ENCODE assay signal across 9 cellular contexts in the genomic region with DNA sequence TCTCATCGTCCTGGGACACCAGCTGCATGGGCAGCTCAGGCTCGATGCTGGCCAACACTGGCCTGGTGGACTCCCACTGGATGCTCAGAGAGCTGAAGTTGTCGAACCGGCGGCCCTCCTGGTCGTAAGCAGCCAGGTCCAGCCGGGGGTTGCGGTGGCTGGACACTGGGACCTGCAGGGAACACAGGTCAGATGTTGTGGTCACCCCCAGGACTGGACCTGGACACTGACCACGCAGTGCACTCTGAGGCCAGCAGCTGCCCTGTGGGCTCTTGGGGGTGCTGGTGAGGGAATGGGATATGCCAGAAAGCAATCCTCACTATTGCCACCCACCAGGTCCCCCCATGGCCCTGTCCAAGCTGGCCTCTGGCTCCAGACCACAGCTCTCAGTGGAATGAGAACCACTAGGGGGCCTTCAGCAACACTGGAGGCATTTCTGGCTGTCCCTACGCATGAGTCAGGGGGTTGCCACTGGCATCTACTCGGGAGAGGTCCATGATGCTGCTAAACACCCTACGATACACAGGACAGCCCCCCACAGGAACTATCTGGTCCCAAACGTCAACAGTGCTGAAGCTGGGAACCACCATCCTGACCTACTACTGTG.
DNase-seq lines count a peak whose midpoint lies in the region; ATAC-seq and TF ChIP-seq lines count a peak whose summit lies in the region.
"Had no signal": no experiment of that assay in that cellular context is flagged by ENCODE, and none has a peak within 500 bp of the region (broad histone marks: within the 10 kb centered on the region; RNA-seq: fewer than 3 reads in every experiment).

No MANE protein-coding gene starts in this region.

- H3K27me3 ChIP-seq in osteoblast (ENCODE audit: insufficient read depth, low read length) (peaks cover 7% of the 10 kb centered on the region), testis (no peaks in the 10 kb centered on the region)

- peak overlapping the region; percentile 56 for H3K27ac Mint-ChIP-seq in activated CD4-positive, alpha-beta T cell treated with anti-CD3 and anti-CD28 coated beads for 36 hours
- H3K27ac Mint-ChIP-seq in activated CD4-positive, alpha-beta T cell treated with anti-CD3 and anti-CD28 coated beads, Interleukin-2, amount 10 ng/mL, durations not matched to agents 7 days and 5 days, result no peak overlapping the region
- no peak overlapping the region for H3K27ac Mint-ChIP-seq in chondrocyte (ENCODE audit: unreplicated experiment)

- H3K36me3 Mint-ChIP-seq in activated CD4-positive, alpha-beta T cell treated with anti-CD3 and anti-CD28 coated beads for 36 hours (ENCODE audit: low read depth), result peaks cover 77% of the 10 kb centered on the region
- peaks cover 81% of the 10 kb centered on the region for H3K36me3 Mint-ChIP-seq in activated CD4-positive, alpha-beta T cell treated with anti-CD3 and anti-CD28 coated beads, Interleukin-2, amount 10 ng/mL, durations not matched to agents 7 days and 5 days (ENCODE audit: low read depth)
- H3K36me3 Mint-ChIP-seq in chondrocyte (ENCODE audit: low read depth), result no peaks in the 10 kb centered on the region

- peaks cover 8% of the 10 kb centered on the region for H3K4me1 ChIP-seq in osteoblast (ENCODE audit: insufficient read depth, low read length)
- H3K4me1 ChIP-seq in testis, result no peaks in the 10 kb centered on the region

- intact Hi-C loops in activated CD4-positive, alpha-beta T cell treated with anti-CD3 and anti-CD28 coated beads for 36 hours (cut with DNase I, micrococcal nuclease), result no loop called here
- intact Hi-C loops in testis (cut with DNase I; ENCODE audit: low total_unique reads), result no loop called here

- CTCF ChIA-PET in activated CD4-positive, alpha-beta T cell treated with anti-CD3 and anti-CD28 coated beads for 36 hours (lab: Charles Lee), result interaction anchor here (0.6 to 1.0 kb wide), 3 partner anchors 98 to 535 kb away, joined by 3 read pairs; no protein-coding TSS in a partner anchor
- CTCF ChIA-PET in activated CD4-positive, alpha-beta T cell treated with anti-CD3 and anti-CD28 coated beads, Interleukin-2, amount 10 ng/mL, durations not matched to agents 7 days and 5 days (lab: Charles Lee), result interaction anchor here (0.7 to 3.6 kb wide), 7 partner anchors 9 to 98 kb away, joined by 3 to 27 read pairs (median 7); no protein-coding TSS in a partner anchor

- H3K4me3 ChIP-seq in osteoblast (ENCODE audit: insufficient read depth, low read length) (no peak overlapping the region), testis (no peak overlapping the region)

- H3K4me3 Mint-ChIP-seq in activated CD4-positive, alpha-beta T cell treated with anti-CD3 and anti-CD28 coated beads for 36 hours, result no peak overlapping the region
- no peak overlapping the region for H3K4me3 Mint-ChIP-seq in activated CD4-positive, alpha-beta T cell treated with anti-CD3 and anti-CD28 coated beads, Interleukin-2, amount 10 ng/mL, durations not matched to agents 7 days and 5 days
- no peak overlapping the region for H3K4me3 Mint-ChIP-seq in chondrocyte (ENCODE audit: unreplicated experiment)

- TF ChIP-seq POLR2A in testis (IDR thresholded peaks at IDR 0.05), result no peak

- H3K4me2 ChIP-seq in osteoblast (ENCODE audit: insufficient read depth, low read length), result no peak overlapping the region

- ATAC-seq in activated CD4-positive, alpha-beta T cell treated with anti-CD3 and anti-CD28 coated beads for 36 hours, result no peak
- ATAC-seq in HG03280 (IDR thresholded peaks at IDR 0.05; ENCODE audit: unreplicated experiment) (no peak), GM21786 (IDR thresholded peaks at IDR 0.05; ENCODE audit: unreplicated experiment) (no peak)

- no peaks in the 10 kb centered on the region for H3K9me3 ChIP-seq in osteoblast (ENCODE audit: low read depth, low read length)
- H3K9me3 ChIP-seq in testis, result no peaks in the 10 kb centered on the region

- H3K27ac ChIP-seq in osteoblast (ENCODE audit: low read depth, low read length) (no peak overlapping the region), testis (no peak overlapping the region)

- DNase-seq in activated CD4-positive, alpha-beta T cell treated with anti-CD3 and anti-CD28 coated beads for 36 hours, result no peak
- no peak for DNase-seq in activated CD4-positive, alpha-beta T cell treated with anti-CD3 and anti-CD28 coated beads, Interleukin-2, amount 10 ng/mL, durations not matched to agents 7 days and 5 days
- DNase-seq in M059J (ENCODE audit: low read depth), result peak; percentile 45
- no peak for DNase-seq in chondrocyte (ENCODE audit: low spot score)
- DNase-seq in osteoblast (ENCODE audit: insufficient read length, low spot score, missing footprints), result peak; percentile 94
- no peak for DNase-seq in testis
- DNase-seq: stimulated activated CD4-positive, alpha-beta T cell treated with anti-CD3 and anti-CD28 coated beads, Interleukin-12 subunit alpha, Interleukin-12 subunit beta, amount 100 ng/mL, for 4 hours had no signal

- POLR2A ChIA-PET in activated CD4-positive, alpha-beta T cell treated with anti-CD3 and anti-CD28 coated beads for 36 hours (lab: Charles Lee), result no interaction called here
- POLR2A ChIA-PET in activated CD4-positive, alpha-beta T cell treated with anti-CD3 and anti-CD28 coated beads, Interleukin-2, amount 10 ng/mL, durations not matched to agents 7 days and 5 days (lab: Charles Lee), result no interaction called here

- no peaks in the 10 kb centered on the region for H3K36me3 ChIP-seq in osteoblast (ENCODE audit: insufficient read depth, low read length)
- H3K36me3 ChIP-seq in testis (ENCODE audit: low read depth, missing control alignments), result no peaks in the 10 kb centered on the region

- no peaks in the 10 kb centered on the region for H3K79me2 ChIP-seq in osteoblast (ENCODE audit: insufficient read depth, low read length)

- H2AFZ ChIP-seq in osteoblast (ENCODE audit: low read length), result no peak overlapping the region

- H3K27me3 Mint-ChIP-seq in activated CD4-positive, alpha-beta T cell treated with anti-CD3 and anti-CD28 coated beads for 36 hours, result no peaks in the 10 kb centered on the region
- no peaks in the 10 kb centered on the region for H3K27me3 Mint-ChIP-seq in activated CD4-positive, alpha-beta T cell treated with anti-CD3 and anti-CD28 coated beads, Interleukin-2, amount 10 ng/mL, durations not matched to agents 7 days and 5 days
- H3K27me3 Mint-ChIP-seq in chondrocyte (ENCODE audit: low read depth), result peaks cover 5% of the 10 kb centered on the region

- TF ChIP-seq CTCF in chondrocyte (IDR thresholded peaks at IDR 0.05), result peak; percentile 66
- TF ChIP-seq CTCF in osteoblast (IDR thresholded peaks at IDR 0.05; ENCODE audit: extremely low read depth, low read depth, low read length), result peak; percentile 57
- no peak for TF ChIP-seq CTCF in testis (IDR thresholded peaks at IDR 0.05)

- H3K9me3 Mint-ChIP-seq in activated CD4-positive, alpha-beta T cell treated with anti-CD3 and anti-CD28 coated beads for 36 hours (ENCODE audit: low read depth), result no peaks in the 10 kb centered on the region
- no peaks in the 10 kb centered on the region for H3K9me3 Mint-ChIP-seq in activated CD4-positive, alpha-beta T cell treated with anti-CD3 and anti-CD28 coated beads, Interleukin-2, amount 10 ng/mL, durations not matched to agents 7 days and 5 days
- H3K9me3 Mint-ChIP-seq in chondrocyte (ENCODE audit: low read depth), result no peaks in the 10 kb centered on the region

- peaks cover 33% of the 10 kb centered on the region for H3K4me1 Mint-ChIP-seq in activated CD4-positive, alpha-beta T cell treated with anti-CD3 and anti-CD28 coated beads for 36 hours
- H3K4me1 Mint-ChIP-seq in activated CD4-positive, alpha-beta T cell treated with anti-CD3 and anti-CD28 coated beads, Interleukin-2, amount 10 ng/mL, durations not matched to agents 7 days and 5 days, result peaks cover 41% of the 10 kb centered on the region
- H3K4me1 Mint-ChIP-seq in chondrocyte (ENCODE audit: low read depth), result peaks cover 13% of the 10 kb centered on the region

- no peaks in the 10 kb centered on the region for H4K20me1 ChIP-seq in osteoblast (ENCODE audit: insufficient read depth, low read length)

- WGBS in testis, 2 donors, result 78 to 93% methylated on average over 6 to 13 of the region's 13 CpGs

Comparison
In these comparisons a context has a peak if more than half of its experiments do, and no peak if none do; other contexts are left out.
1. DNase-seq: peak in M059J (single experiment) and osteoblast (single experiment); none in activated CD4-positive, alpha-beta T cell treated with anti-CD3 and anti-CD28 coated beads for 36 hours (single experiment), activated CD4-positive, alpha-beta T cell treated with anti-CD3 and anti-CD28 coated beads, Interleukin-2, amount 10 ng/mL, durations not matched to agents 7 days and 5 days (single experiment), chondrocyte (single experiment) and testis (single experiment).
2. CTCF ChIP-seq: peak in chondrocyte (single experiment) and osteoblast (single experiment); none in testis (0 of 3).